In the genomic region with DNA sequence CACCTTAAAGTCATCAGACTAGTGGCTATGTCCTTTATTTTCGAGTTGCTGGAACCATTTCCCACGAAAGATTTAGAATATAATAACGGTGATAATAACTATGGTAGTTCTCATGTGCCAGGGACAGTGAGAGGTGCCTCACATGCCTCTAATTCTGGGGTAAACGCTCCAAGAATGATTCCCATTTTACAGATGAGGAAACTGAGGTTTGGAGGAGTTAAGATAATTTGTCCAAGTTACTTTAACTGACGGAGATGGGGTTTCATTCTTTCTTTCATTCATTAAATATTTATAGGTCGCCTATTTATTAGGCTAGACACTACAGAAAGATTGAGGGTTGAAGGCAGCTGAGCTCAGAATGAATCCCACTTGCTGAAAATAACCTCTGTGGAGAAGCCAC, we compare ENCODE assay signal across 14 cellular contexts. TPM values are rescaled to one million over a fixed set of nuclear protein-coding genes. Genes with fewer than 3 reads are reported as not detected.
A peak's percentile ranks its signal among the peaks of the same experiment; 100 is the strongest.
DNase-seq lines count a peak whose midpoint lies in the region; ATAC-seq and TF ChIP-seq lines count a peak whose summit lies in the region.
"Had no signal": no experiment of that assay in that cellular context is flagged by ENCODE, and none has a peak within 500 bp of the region (broad histone marks: within the 10 kb centered on the region; RNA-seq: fewer than 3 reads in every experiment).

No MANE protein-coding gene starts in this region.

- H3K36me3 Mint-ChIP-seq in activated CD4-positive, alpha-beta T cell treated with anti-CD3 and anti-CD28 coated beads for 36 hours (ENCODE audit: low read depth): no peaks in the 10 kb centered on the region
- H3K36me3 Mint-ChIP-seq in activated T-helper 17 cell treated with anti-CD3 and anti-CD28 coated beads, Interleukin-2, amount 50 U/mL, for 72 hours (ENCODE audit: low read depth): no peaks in the 10 kb centered on the region
- no peaks in the 10 kb centered on the region for H3K36me3 Mint-ChIP-seq in natural killer cell

- POLR2A ChIA-PET in activated CD4-positive, alpha-beta T cell treated with anti-CD3 and anti-CD28 coated beads for 36 hours (lab: Charles Lee): interaction anchor here (0.9 to 2.4 kb wide), 5 partner anchors 11 to 291 kb away, joined by 4 to 16 read pairs (median 6); no protein-coding TSS in a partner anchor

- CTCF ChIA-PET in activated CD4-positive, alpha-beta T cell treated with anti-CD3 and anti-CD28 coated beads for 36 hours (lab: Charles Lee): interaction anchor here (0.6 to 2.8 kb wide), 8 partner anchors 11 to 738 kb away, joined by 3 to 16 read pairs (median 4); partner anchors contain the start of gene IFT43

- ATAC-seq in activated CD4-positive, alpha-beta T cell treated with anti-CD3 and anti-CD28 coated beads for 36 hours: no peak
- ATAC-seq in activated T-helper 17 cell treated with anti-CD3 and anti-CD28 coated beads, Interleukin-2, amount 50 U/mL, for 72 hours (replicated peaks): no peak
- ATAC-seq in natural killer cell (no peak), HG03460 (IDR thresholded peaks at IDR 0.05; ENCODE audit: unreplicated experiment) (no peak), HG02981 (IDR thresholded peaks at IDR 0.05; ENCODE audit: unreplicated experiment) (no peak)

- H3K4me1 Mint-ChIP-seq in activated CD4-positive, alpha-beta T cell treated with anti-CD3 and anti-CD28 coated beads for 36 hours: peaks cover 57% of the 10 kb centered on the region
- H3K4me1 Mint-ChIP-seq in activated T-helper 17 cell treated with anti-CD3 and anti-CD28 coated beads, Interleukin-2, amount 50 U/mL, for 72 hours: peaks cover 33% of the 10 kb centered on the region
- H3K4me1 Mint-ChIP-seq in natural killer cell: peaks cover 58% of the 10 kb centered on the region in 2 donors

- peaks cover 2% of the 10 kb centered on the region for H3K27me3 Mint-ChIP-seq in activated CD4-positive, alpha-beta T cell treated with anti-CD3 and anti-CD28 coated beads for 36 hours
- H3K27me3 Mint-ChIP-seq in activated T-helper 17 cell treated with anti-CD3 and anti-CD28 coated beads, Interleukin-2, amount 50 U/mL, for 72 hours: no peaks in the 10 kb centered on the region
- no peaks in the 10 kb centered on the region for H3K27me3 Mint-ChIP-seq in natural killer cell (ENCODE audit: low read depth in 2 of 2)

- no peak for DNase-seq in activated CD4-positive, alpha-beta T cell treated with anti-CD3 and anti-CD28 coated beads for 36 hours
- DNase-seq in activated CD4-positive, alpha-beta T cell treated with anti-CD3 and anti-CD28 coated beads for 1 hour: no peak
- DNase-seq in Jurkat, Clone E6-1 (ENCODE audit: low read depth, low spot score): no peak
- DNase-seq in natural killer cell: no peak
- DNase-seq in UCSD-AML1 (lab: John Stamatoyannopoulos, UW; ENCODE audit: unreplicated experiment): no peak
- DNase-seq: activated CD4-positive, CD25-positive, alpha-beta regulatory T cell treated with anti-CD3 and anti-CD28 coated beads, Interleukin-2, amount 50 U/mL, for 72 hours; GOT3; NCI-H2081; NCI-H526 treated with DMSO at 0.1 percent for 48 hours; sigmoid colon; thyroid gland had no signal

- no peak for TF ChIP-seq CTCF in natural killer cell (IDR thresholded peaks at IDR 0.05)

- H3K4me3 Mint-ChIP-seq in activated CD4-positive, alpha-beta T cell treated with anti-CD3 and anti-CD28 coated beads for 36 hours: peak overlapping the region; percentile 22
- peak overlapping the region; percentile 59 for H3K4me3 Mint-ChIP-seq in activated T-helper 17 cell treated with anti-CD3 and anti-CD28 coated beads, Interleukin-2, amount 50 U/mL, for 72 hours
- peak overlapping the region; percentile 84 for H3K4me3 Mint-ChIP-seq in natural killer cell

- H3K9me3 Mint-ChIP-seq in activated CD4-positive, alpha-beta T cell treated with anti-CD3 and anti-CD28 coated beads for 36 hours (ENCODE audit: low read depth): no peaks in the 10 kb centered on the region
- no peaks in the 10 kb centered on the region for H3K9me3 Mint-ChIP-seq in activated T-helper 17 cell treated with anti-CD3 and anti-CD28 coated beads, Interleukin-2, amount 50 U/mL, for 72 hours
- no peaks in the 10 kb centered on the region for H3K9me3 Mint-ChIP-seq in natural killer cell

- H3K4me3 ChIP-seq in Jurkat, Clone E6-1 (ENCODE audit: low read length): peak overlapping the region; percentile 17
- H3K4me3 ChIP-seq: sigmoid colon, thyroid gland had no signal

- H3K27ac Mint-ChIP-seq in activated CD4-positive, alpha-beta T cell treated with anti-CD3 and anti-CD28 coated beads for 36 hours: peak overlapping the region; percentile 75
- H3K27ac Mint-ChIP-seq in activated T-helper 17 cell treated with anti-CD3 and anti-CD28 coated beads, Interleukin-2, amount 50 U/mL, for 72 hours: peak overlapping the region; percentile 65
- H3K27ac Mint-ChIP-seq in natural killer cell: peak overlapping the region; percentile 90 to 93

- intact Hi-C loops in activated CD4-positive, alpha-beta T cell treated with anti-CD3 and anti-CD28 coated beads for 36 hours (cut with DNase I, micrococcal nuclease): loop anchor here (1.0 to 5.0 kb wide), 13 partner anchors 17 to 631 kb away; partner anchors contain the start of genes NEK9 (in 2 of the 2), BATF (in 1 of the 2), FOS (in 1 of the 2) and TMED10 (in 1 of the 2)
- intact Hi-C loops in natural killer cell (cut with micrococcal nuclease): loop anchor here (1.0 to 10.0 kb wide), 4 partner anchors 16 to 633 kb away; partner anchors contain the start of genes LTBP2 and TMED10

RNA-seq across cellular contexts. Expression of gene FOS, which starts 30.7 kb away (rescaled TPM):
- 10 to 100 TPM; 16.0 to 21.1 TPM for total RNA-seq in activated CD4-positive, alpha-beta T cell treated with anti-CD3 and anti-CD28 coated beads for 36 hours
- 1.4 TPM for polyA plus RNA-seq in Jurkat, Clone E6-1 (2012; ENCODE audit: insufficient read depth, insufficient read length)
- total RNA-seq in activated T-helper 17 cell treated with anti-CD3 and anti-CD28 coated beads, Interleukin-2, amount 50 U/mL, for 72 hours: 10 to 100 TPM; 31.7 to 86.3 TPM
- total RNA-seq in natural killer cell: 1,000 to 10,000 TPM; 2,527 to 3,257 (median 3,104) TPM

Comparison
In these comparisons a context has a peak if more than half of its experiments do, and no peak if none do; other contexts are left out.
1. H3K4me3 Mint-ChIP-seq: peak in every context shown above with its lines; median percentile 84 in natural killer cell; 59 in activated T-helper 17 cell treated with anti-CD3 and anti-CD28 coated beads, Interleukin-2, amount 50 U/mL, for 72 hours; 22 in activated CD4-positive, alpha-beta T cell treated with anti-CD3 and anti-CD28 coated beads for 36 hours.
2. RNA of gene FOS, which starts 30.7 kb away (total RNA-seq): 2,527 to 3,257 TPM in natural killer cell; 31.7 to 86.3 TPM in activated T-helper 17 cell treated with anti-CD3 and anti-CD28 coated beads, Interleukin-2, amount 50 U/mL, for 72 hours and 16.0 to 21.1 TPM in activated CD4-positive, alpha-beta T cell treated with anti-CD3 and anti-CD28 coated beads for 36 hours; every median in the first group is over 10 times any median in the second.
3. Peak in every context shown above with its lines, with median percentiles within 50 percentile points of each other: H3K27ac Mint-ChIP-seq.